ENCODE assay signal across 23 cellular contexts in the genomic region with DNA sequence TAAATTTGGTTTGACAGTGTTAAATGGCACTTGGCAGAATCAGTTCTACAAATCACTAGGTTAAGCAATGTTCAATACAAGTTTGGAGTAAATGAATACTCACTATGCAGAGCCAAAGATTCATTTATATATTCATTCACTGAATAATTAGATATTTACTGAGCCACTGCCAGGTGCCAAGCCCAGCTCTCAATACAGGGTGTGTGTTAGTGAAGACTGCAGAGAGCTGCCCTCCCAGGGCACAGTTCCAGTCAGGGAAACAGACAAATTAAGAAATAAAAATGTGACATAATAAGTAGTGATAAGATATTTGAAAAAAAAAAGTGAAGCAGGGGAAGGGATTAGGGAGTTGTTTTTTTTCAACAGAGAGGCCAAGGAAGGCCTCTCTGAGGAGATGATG.
"Had no signal": no experiment of that assay in that cellular context is flagged by ENCODE, and none has a peak within 500 bp of the region (broad histone marks: within the 10 kb centered on the region; RNA-seq: fewer than 3 reads in every experiment).

No MANE protein-coding gene starts in this region.

- FAIRE-seq: endometrium, frontal cortex, TTC549 had no signal

- H3K27me3 ChIP-seq: stomach, vagina had no signal

- DNase-seq: activated CD4-positive, alpha-beta T cell treated with anti-CD3 and anti-CD28 coated beads for 36 hours; activated CD4-positive, alpha-beta T cell treated with anti-CD3 and anti-CD28 coated beads, Interleukin-2, amount 50 U/mL, for 48 hours; activated CD8-positive, alpha-beta memory T cell treated with anti-CD3 and anti-CD28 coated beads, Interleukin-2, amount 10 ng/mL, durations not matched to agents 7 days and 5 days; activated naive CD8-positive, alpha-beta T cell treated with anti-CD3 and anti-CD28 coated beads, Interleukin-2, amount 50 U/mL, for 24 hours; aorta; erythroblast; head of caudate nucleus; mucosa of descending colon; retina; stimulated activated CD4-positive, alpha-beta T cell treated with anti-CD3 and anti-CD28 coated beads, Interleukin-12 subunit alpha, Interleukin-12 subunit beta, amount 100 ng/mL, for 4 hours; stimulated activated CD4-positive, alpha-beta T cell treated with anti-CD3 and anti-CD28 coated beads, Interleukin-1b, Interleukin-23, amount 100 ng/mL, for 48 hours; stomach; trophoblast cell had no signal

- H3K9me3 Mint-ChIP-seq: activated naive CD8-positive, alpha-beta T cell treated with anti-CD3 and anti-CD28 coated beads, Interleukin-2, amount 50 U/mL, for 24 hours; activated T-helper 2 cell treated with anti-CD3 and anti-CD28 coated beads, Interferon-gamma antibody, Interleukin-2, Interleukin-4, amounts not matched to agents 10 μg/mL and 5 μg/mL and 100 μg/mL, durations not matched to agents 14 hours and 24 hours and 36 hours; memory B cell; naive thymus-derived CD8-positive, alpha-beta T cell; T-helper 2 cell treated with Interferon-gamma antibody and Interleukin-4, amounts not matched to agents 5 μg/mL and 100 μg/mL, for 36 hours; WTC11 had no signal

- H3K36me3 Mint-ChIP-seq: memory B cell; naive thymus-derived CD8-positive, alpha-beta T cell had no signal

- H3K4me3 ChIP-seq: coronary artery, mucosa of descending colon, stomach, vagina had no signal

- ATAC-seq: activated CD4-positive, alpha-beta T cell treated with anti-CD3 and anti-CD28 coated beads for 36 hours; naive thymus-derived CD8-positive, alpha-beta T cell; WTC11 had no signal

- H3K27ac ChIP-seq: coronary artery, stomach, vagina had no signal

- H3K27ac Mint-ChIP-seq: activated CD4-positive, alpha-beta T cell treated with anti-CD3 and anti-CD28 coated beads for 36 hours; activated CD8-positive, alpha-beta memory T cell treated with anti-CD3 and anti-CD28 coated beads, Interleukin-2, amount 10 ng/mL, durations not matched to agents 7 days and 5 days; activated naive CD8-positive, alpha-beta T cell treated with anti-CD3 and anti-CD28 coated beads, Interleukin-2, amount 50 U/mL, for 24 hours; activated T-helper 2 cell treated with anti-CD3 and anti-CD28 coated beads, Interferon-gamma antibody, Interleukin-2, Interleukin-4, amounts not matched to agents 10 μg/mL and 5 μg/mL and 100 μg/mL, durations not matched to agents 14 hours and 24 hours and 36 hours; memory B cell; T-helper 2 cell treated with Interferon-gamma antibody and Interleukin-4, amounts not matched to agents 5 μg/mL and 100 μg/mL, for 36 hours had no signal

- H3K36me3 ChIP-seq: stomach, vagina had no signal

- H3K9me3 ChIP-seq: mucosa of descending colon, stomach, vagina had no signal

- H3K27me3 Mint-ChIP-seq: activated CD4-positive, alpha-beta T cell treated with anti-CD3 and anti-CD28 coated beads for 36 hours; memory B cell; naive thymus-derived CD8-positive, alpha-beta T cell had no signal

- H3K4me3 Mint-ChIP-seq: activated CD4-positive, alpha-beta T cell treated with anti-CD3 and anti-CD28 coated beads for 36 hours; activated CD8-positive, alpha-beta memory T cell treated with anti-CD3 and anti-CD28 coated beads, Interleukin-2, amount 10 ng/mL, durations not matched to agents 7 days and 5 days; activated naive CD8-positive, alpha-beta T cell treated with anti-CD3 and anti-CD28 coated beads, Interleukin-2, amount 50 U/mL, for 24 hours; memory B cell; T-helper 2 cell treated with Interferon-gamma antibody and Interleukin-4, amounts not matched to agents 5 μg/mL and 100 μg/mL, for 36 hours; WTC11 had no signal
